Comparison of ENCODE assay signal across 8 cellular contexts in the genomic region with DNA sequence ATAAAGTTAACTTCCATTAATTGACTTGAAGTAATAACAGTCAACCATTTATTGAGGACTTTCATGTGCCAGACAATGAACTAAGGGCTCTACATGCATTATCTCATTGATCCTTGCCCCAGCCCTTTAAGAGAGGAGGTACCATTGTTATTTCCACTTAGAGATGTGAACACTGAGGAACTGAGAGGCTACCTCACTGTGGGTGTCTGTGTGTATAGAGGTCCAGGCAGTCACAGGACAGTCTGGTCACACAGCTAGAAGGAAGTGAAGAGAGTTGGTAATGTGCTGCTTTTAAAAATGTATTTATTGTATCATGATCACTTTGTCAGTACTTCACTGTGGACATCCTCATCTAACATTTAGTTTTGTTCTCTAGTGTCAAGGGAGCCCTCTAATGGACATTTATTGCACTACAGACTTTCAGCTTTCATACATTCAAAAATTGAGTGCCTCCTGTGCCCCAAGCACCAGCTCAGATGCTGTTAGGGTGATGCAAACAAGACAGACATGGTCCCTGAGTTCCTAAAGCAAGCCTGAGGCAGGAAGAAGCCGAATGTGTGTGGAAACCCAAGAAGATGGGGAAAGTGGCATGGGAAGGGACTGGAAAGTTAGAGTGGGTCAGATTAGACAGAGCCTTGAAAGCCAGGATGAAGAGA.
A peak's percentile ranks its signal among the peaks of the same experiment; 100 is the strongest.
DNase-seq lines count a peak whose midpoint lies in the region; ATAC-seq lines count a peak whose summit lies in the region.

No MANE protein-coding gene starts in this region.

- H3K27me3 Mint-ChIP-seq in activated naive CD4-positive, alpha-beta T cell treated with anti-CD3 and anti-CD28 coated beads, Interleukin-2, amount 10 ng/mL, durations not matched to agents 7 days and 5 days = no peaks in the 10 kb centered on the region

- H3K36me3 Mint-ChIP-seq in activated naive CD4-positive, alpha-beta T cell treated with anti-CD3 and anti-CD28 coated beads, Interleukin-2, amount 10 ng/mL, durations not matched to agents 7 days and 5 days = no peaks in the 10 kb centered on the region

- in situ Hi-C loops in G401 (cut with HindIII; ENCODE audit: low sequenced_read_pairs) = no loop called here

- peak; percentile 48 for ATAC-seq in GM21619 (IDR thresholded peaks at IDR 0.05; ENCODE audit: unreplicated experiment)
- ATAC-seq in GM19324 (IDR thresholded peaks at IDR 0.05; ENCODE audit: low FRiP score, unreplicated experiment) = no peak

- no peak overlapping the region for H3K4me3 Mint-ChIP-seq in activated naive CD4-positive, alpha-beta T cell treated with anti-CD3 and anti-CD28 coated beads, Interleukin-2, amount 10 ng/mL, durations not matched to agents 7 days and 5 days

- H3K4me1 Mint-ChIP-seq in activated naive CD4-positive, alpha-beta T cell treated with anti-CD3 and anti-CD28 coated beads, Interleukin-2, amount 10 ng/mL, durations not matched to agents 7 days and 5 days = no peaks in the 10 kb centered on the region

- H3K9me3 Mint-ChIP-seq in activated naive CD4-positive, alpha-beta T cell treated with anti-CD3 and anti-CD28 coated beads, Interleukin-2, amount 10 ng/mL, durations not matched to agents 7 days and 5 days = no peaks in the 10 kb centered on the region

- DNase-seq in G401 (ENCODE audit: low spot score) (peak; percentile 83), NCI-H1105 (lab: John Stamatoyannopoulos, UW) (peak; percentile 51), SKM-1 treated with dmso at 0.1 percent for 144 hours (lab: John Stamatoyannopoulos, UW; ENCODE audit: unreplicated experiment) (peak; percentile 56), dermis blood vessel endothelial cell (peak; percentile 72), medulla oblongata (ENCODE audit: extremely low spot score) (peak; percentile 76)
- DNase-seq in activated naive CD4-positive, alpha-beta T cell treated with anti-CD3 and anti-CD28 coated beads, Interleukin-2, amount 10 ng/mL, durations not matched to agents 7 days and 5 days = no peak

- no peak overlapping the region for H3K27ac Mint-ChIP-seq in activated naive CD4-positive, alpha-beta T cell treated with anti-CD3 and anti-CD28 coated beads, Interleukin-2, amount 10 ng/mL, durations not matched to agents 7 days and 5 days

- CTCF ChIA-PET in activated naive CD4-positive, alpha-beta T cell treated with anti-CD3 and anti-CD28 coated beads, Interleukin-2, amount 10 ng/mL, durations not matched to agents 7 days and 5 days (lab: Charles Lee) = interaction anchor here (0.6 to 2.6 kb wide), 24 partner anchors 10 to 681 kb away, joined by 3 to 30 read pairs (median 3); no protein-coding TSS in a partner anchor
